15 cellular contexts compared by ENCODE assay signal in genomic region chr19:794989-795658, GRCh38. TPM values are rescaled to one million over a fixed set of nuclear protein-coding genes. Genes with fewer than 3 reads are reported as not detected.
DNase-seq lines count a peak whose midpoint lies in the region; ATAC-seq and TF ChIP-seq lines count a peak whose summit lies in the region.
"Had no signal": no experiment of that assay in that cellular context is flagged by ENCODE, and none has a peak within 500 bp of the region (broad histone marks: within the 10 kb centered on the region; RNA-seq: fewer than 3 reads in every experiment).

No MANE protein-coding gene starts in this region.

- peak overlapping the region; percentile 36 for H3K4me3 Mint-ChIP-seq in activated CD4-positive, alpha-beta T cell treated with anti-CD3 and anti-CD28 coated beads, Interleukin-2, amount 10 ng/mL, durations not matched to agents 7 days and 5 days
- no peak overlapping the region for H3K4me3 Mint-ChIP-seq in activated CD4-positive, alpha-beta T cell treated with anti-CD3 and anti-CD28 coated beads for 36 hours
- H3K4me3 Mint-ChIP-seq: activated naive CD8-positive, alpha-beta T cell had no signal

- no peak for ATAC-seq in activated CD4-positive, alpha-beta T cell treated with anti-CD3 and anti-CD28 coated beads for 36 hours
- ATAC-seq in left ventricle myocardium superior (no peak), HG03280 (IDR thresholded peaks at IDR 0.05; ENCODE audit: unreplicated experiment) (no peak)

- peaks cover 15% of the 10 kb centered on the region for H3K36me3 Mint-ChIP-seq in activated CD4-positive, alpha-beta T cell treated with anti-CD3 and anti-CD28 coated beads, Interleukin-2, amount 10 ng/mL, durations not matched to agents 7 days and 5 days (ENCODE audit: low read depth)
- peaks cover 17% of the 10 kb centered on the region for H3K36me3 Mint-ChIP-seq in activated CD4-positive, alpha-beta T cell treated with anti-CD3 and anti-CD28 coated beads for 36 hours (ENCODE audit: low read depth)

- TF ChIP-seq EP300 in stomach (IDR thresholded peaks at IDR 0.05), result no peak

- intact Hi-C loops in activated CD4-positive, alpha-beta T cell treated with anti-CD3 and anti-CD28 coated beads for 36 hours (cut with DNase I, micrococcal nuclease), result loop anchor here (5.0 kb wide), 5 partner anchors 133 to 1067 kb away; partner anchors contain the start of genes ARHGAP45 (in 1 of the 2), KLF16 (in 1 of the 2), RNF126 (in 1 of the 2) and RPS15 (in 1 of the 2)
- intact Hi-C loops in left ventricle myocardium superior (cut with micrococcal nuclease) (no loop called here), stomach (cut with DNase I; ENCODE audit: low total_unique reads) (no loop called here)

- POLR2A ChIA-PET in activated CD4-positive, alpha-beta T cell treated with anti-CD3 and anti-CD28 coated beads, Interleukin-2, amount 10 ng/mL, durations not matched to agents 7 days and 5 days (lab: Charles Lee), result no interaction called here
- POLR2A ChIA-PET in activated CD4-positive, alpha-beta T cell treated with anti-CD3 and anti-CD28 coated beads for 36 hours (lab: Charles Lee), result no interaction called here

- H3K9me3 Mint-ChIP-seq in activated CD4-positive, alpha-beta T cell treated with anti-CD3 and anti-CD28 coated beads, Interleukin-2, amount 10 ng/mL, durations not matched to agents 7 days and 5 days, result no peaks in the 10 kb centered on the region
- H3K9me3 Mint-ChIP-seq in activated CD4-positive, alpha-beta T cell treated with anti-CD3 and anti-CD28 coated beads for 36 hours (ENCODE audit: low read depth), result no peaks in the 10 kb centered on the region

- H3K27ac Mint-ChIP-seq in activated CD4-positive, alpha-beta T cell treated with anti-CD3 and anti-CD28 coated beads, Interleukin-2, amount 10 ng/mL, durations not matched to agents 7 days and 5 days, result no peak overlapping the region
- no peak overlapping the region for H3K27ac Mint-ChIP-seq in activated CD4-positive, alpha-beta T cell treated with anti-CD3 and anti-CD28 coated beads for 36 hours
- H3K27ac Mint-ChIP-seq: activated naive CD8-positive, alpha-beta T cell had no signal

- no peak overlapping the region for H3K4me3 ChIP-seq in stomach
- H3K4me3 ChIP-seq: SJCRH30 had no signal

- no peak for TF ChIP-seq POLR2A in stomach (IDR thresholded peaks at IDR 0.05)

- peaks cover 0 to 10% (median 9%) of the 10 kb centered on the region in 4 donors for H3K36me3 ChIP-seq in stomach

- no peaks in the 10 kb centered on the region for H3K27me3 Mint-ChIP-seq in activated CD4-positive, alpha-beta T cell treated with anti-CD3 and anti-CD28 coated beads, Interleukin-2, amount 10 ng/mL, durations not matched to agents 7 days and 5 days
- H3K27me3 Mint-ChIP-seq in activated CD4-positive, alpha-beta T cell treated with anti-CD3 and anti-CD28 coated beads for 36 hours, result no peaks in the 10 kb centered on the region
- H3K27me3 Mint-ChIP-seq: activated naive CD8-positive, alpha-beta T cell had no signal

- no peaks in the 10 kb centered on the region for H3K27me3 ChIP-seq in stomach
- H3K27me3 ChIP-seq: SJCRH30 had no signal

- H3K4me1 ChIP-seq in stomach, result peaks cover 27 to 39% (median 34%) of the 10 kb centered on the region in 4 donors

- CTCF ChIA-PET in activated CD4-positive, alpha-beta T cell treated with anti-CD3 and anti-CD28 coated beads, Interleukin-2, amount 10 ng/mL, durations not matched to agents 7 days and 5 days (lab: Charles Lee), result interaction anchor here (0.9 to 1.1 kb wide), 2 partner anchors 8 to 471 kb away, joined by 3 to 5 read pairs; no protein-coding TSS in a partner anchor
- CTCF ChIA-PET in activated CD4-positive, alpha-beta T cell treated with anti-CD3 and anti-CD28 coated beads for 36 hours (lab: Charles Lee), result interaction anchor here (0.7 kb wide), 1 partner anchor 246 kb away, joined by 3 read pairs; no protein-coding TSS in a partner anchor

- no peak for TF ChIP-seq CTCF in stomach (IDR thresholded peaks at IDR 0.05)

- peak overlapping the region in 4 of 5 donors; percentile 73 to 100 (median 94) for H3K27ac ChIP-seq in stomach
- H3K27ac ChIP-seq: HL-60, SJCRH30 had no signal

- WGBS in stomach, 5 donors, result 69 to 81% (median 79%) methylated on average over 25 to 32 of the region's 32 CpGs

- no peaks in the 10 kb centered on the region for H3K9me3 ChIP-seq in stomach
- H3K9me3 ChIP-seq: SJCRH30 had no signal

- no peak for DNase-seq in activated CD4-positive, alpha-beta T cell treated with anti-CD3 and anti-CD28 coated beads, Interleukin-2, amount 10 ng/mL, durations not matched to agents 7 days and 5 days
- DNase-seq in activated CD4-positive, alpha-beta T cell treated with anti-CD3 and anti-CD28 coated beads for 36 hours, result no peak
- DNase-seq in left ventricle myocardium superior, result peak; percentile 73
- no peak for DNase-seq in stomach
- no peak for DNase-seq in activated gamma-delta T cell treated with Interleukin-2 at 50 U/mL for 16 hours
- DNase-seq: activated CD4-positive, alpha-beta T cell treated with anti-CD3 and anti-CD28 coated beads for 1 hour; effector CD8-positive, alpha-beta T cell; NCI-H524 treated with DMSO at 0.1 percent for 48 hours; SJCRH30; stimulated activated CD4-positive, alpha-beta T cell treated with anti-CD3 and anti-CD28 coated beads, Interleukin-12 subunit alpha, Interleukin-12 subunit beta, amount 100 ng/mL, for 4 hours had no signal

- H3K4me1 Mint-ChIP-seq in activated CD4-positive, alpha-beta T cell treated with anti-CD3 and anti-CD28 coated beads, Interleukin-2, amount 10 ng/mL, durations not matched to agents 7 days and 5 days, result peaks cover 14% of the 10 kb centered on the region
- peaks cover 9% of the 10 kb centered on the region for H3K4me1 Mint-ChIP-seq in activated CD4-positive, alpha-beta T cell treated with anti-CD3 and anti-CD28 coated beads for 36 hours

RNA-seq across cellular contexts. Expression of gene PTBP1, which starts 2.1 kb away (rescaled TPM):
- total RNA-seq in activated CD4-positive, alpha-beta T cell treated with anti-CD3 and anti-CD28 coated beads, Interleukin-2, amount 10 ng/mL, durations not matched to agents 7 days and 5 days, result 100 to 1,000 TPM; 487 to 536 TPM
- total RNA-seq in activated CD4-positive, alpha-beta T cell treated with anti-CD3 and anti-CD28 coated beads for 36 hours, result 100 to 1,000 TPM; 584 to 738 TPM
- total RNA-seq in left ventricle myocardium superior (58.1 TPM), stomach (100 to 1,000 TPM in 4 of 5 donors, 10 to 100 TPM in 1; 92.9 to 539 (median 173) TPM)
- 10 to 100 TPM; 74.8 to 80.9 (median 74.8) TPM for polyA plus RNA-seq in stomach

RNA-seq across cellular contexts. Expression of gene PLPPR3, which starts 26.6 kb away (rescaled TPM):
- total RNA-seq in activated CD4-positive, alpha-beta T cell treated with anti-CD3 and anti-CD28 coated beads, Interleukin-2, amount 10 ng/mL, durations not matched to agents 7 days and 5 days, result not detected
- not detected for total RNA-seq in activated CD4-positive, alpha-beta T cell treated with anti-CD3 and anti-CD28 coated beads for 36 hours
- total RNA-seq in left ventricle myocardium superior, result not detected
- total RNA-seq in stomach, result under 1 TPM in 1 of 5 donors, not detected in 4; 0.55 TPM
- polyA plus RNA-seq in stomach, result under 1 TPM in 1 of 3 donors, not detected in 2; 0.46 TPM
- total RNA-seq: SJCRH30 had no signal

RNA-seq across cellular contexts. Expression of gene AZU1, which starts 32.5 kb away (rescaled TPM):
- not detected for total RNA-seq in activated CD4-positive, alpha-beta T cell treated with anti-CD3 and anti-CD28 coated beads, Interleukin-2, amount 10 ng/mL, durations not matched to agents 7 days and 5 days
- not detected for total RNA-seq in activated CD4-positive, alpha-beta T cell treated with anti-CD3 and anti-CD28 coated beads for 36 hours
- not detected for total RNA-seq in left ventricle myocardium superior
- under 1 TPM in 1 of 5 donors, not detected in 4; 0.55 TPM for total RNA-seq in stomach
- polyA plus RNA-seq in stomach, result 1 to 10 TPM in 1 of 3 donors, under 1 TPM in 2; 0.53 to 1.5 (median 1.00) TPM
- total RNA-seq: A172, mucosa of gallbladder, SJCRH30 had no signal

RNA-seq across cellular contexts. Expression of gene MISP, which starts 44.2 kb away (rescaled TPM):
- total RNA-seq in activated CD4-positive, alpha-beta T cell treated with anti-CD3 and anti-CD28 coated beads, Interleukin-2, amount 10 ng/mL, durations not matched to agents 7 days and 5 days, result not detected
- under 1 TPM in 1 of 2 experiments, not detected in 1; 0.07 TPM for total RNA-seq in activated CD4-positive, alpha-beta T cell treated with anti-CD3 and anti-CD28 coated beads for 36 hours
- not detected for total RNA-seq in left ventricle myocardium superior
- total RNA-seq in stomach, result 100 to 1,000 TPM in 1 of 5 donors, 10 to 100 TPM in 3, 1 to 10 TPM in 1; 5.3 to 149 (median 27.7) TPM
- polyA plus RNA-seq in stomach, result 10 to 100 TPM in 2 of 3 donors, 1 to 10 TPM in 1; 2.1 to 12.9 (median 12.5) TPM

RNA-seq across cellular contexts. Expression of gene PRTN3, which starts 45.7 kb away (rescaled TPM):
- not detected for total RNA-seq in activated CD4-positive, alpha-beta T cell treated with anti-CD3 and anti-CD28 coated beads, Interleukin-2, amount 10 ng/mL, durations not matched to agents 7 days and 5 days
- not detected for total RNA-seq in activated CD4-positive, alpha-beta T cell treated with anti-CD3 and anti-CD28 coated beads for 36 hours
- total RNA-seq in left ventricle myocardium superior (not detected), stomach (1 to 10 TPM in 1 of 5 donors, not detected in 4; 2.6 TPM)
- under 1 TPM in 1 of 3 donors, not detected in 2; 0.15 TPM for polyA plus RNA-seq in stomach
- total RNA-seq: mucosa of gallbladder, SJCRH30 had no signal

Comparison
In these comparisons a context has a peak if more than half of its experiments do, and no peak if none do; other contexts are left out.
1. intact Hi-C loops: an anchor here in activated CD4-positive, alpha-beta T cell treated with anti-CD3 and anti-CD28 coated beads for 36 hours (5.0 kb wide); none called in left ventricle myocardium superior and stomach.